ENCODE assay signal across 1 cellular context in the genomic region with DNA sequence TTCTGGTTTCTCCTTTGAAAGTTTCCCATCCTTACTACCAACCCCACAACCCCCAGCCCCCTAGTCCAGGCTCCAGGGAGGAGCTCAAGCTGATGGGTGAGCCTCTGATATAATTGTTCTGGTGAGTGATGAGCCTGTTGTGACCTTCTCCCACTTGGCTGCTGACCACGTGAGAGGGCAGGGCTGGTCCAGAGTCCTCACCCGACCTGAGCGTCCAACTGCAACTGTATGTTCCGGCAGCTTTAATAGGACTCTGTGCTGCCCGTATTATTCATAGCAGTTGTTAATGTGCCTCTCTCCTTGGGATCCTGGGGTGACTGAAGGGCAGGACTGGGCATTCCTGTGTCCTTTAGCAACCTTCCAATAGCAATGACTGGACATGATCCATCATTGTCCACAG.
TF ChIP-seq lines count a peak whose summit lies in the region.

No MANE protein-coding gene starts in this region.

TF ChIP-seq in liver, 16 proteins besides CTCF, POLR2A, EP300 and RAD21 (continued from another document):
- TF ChIP-seq, protein P1, sequence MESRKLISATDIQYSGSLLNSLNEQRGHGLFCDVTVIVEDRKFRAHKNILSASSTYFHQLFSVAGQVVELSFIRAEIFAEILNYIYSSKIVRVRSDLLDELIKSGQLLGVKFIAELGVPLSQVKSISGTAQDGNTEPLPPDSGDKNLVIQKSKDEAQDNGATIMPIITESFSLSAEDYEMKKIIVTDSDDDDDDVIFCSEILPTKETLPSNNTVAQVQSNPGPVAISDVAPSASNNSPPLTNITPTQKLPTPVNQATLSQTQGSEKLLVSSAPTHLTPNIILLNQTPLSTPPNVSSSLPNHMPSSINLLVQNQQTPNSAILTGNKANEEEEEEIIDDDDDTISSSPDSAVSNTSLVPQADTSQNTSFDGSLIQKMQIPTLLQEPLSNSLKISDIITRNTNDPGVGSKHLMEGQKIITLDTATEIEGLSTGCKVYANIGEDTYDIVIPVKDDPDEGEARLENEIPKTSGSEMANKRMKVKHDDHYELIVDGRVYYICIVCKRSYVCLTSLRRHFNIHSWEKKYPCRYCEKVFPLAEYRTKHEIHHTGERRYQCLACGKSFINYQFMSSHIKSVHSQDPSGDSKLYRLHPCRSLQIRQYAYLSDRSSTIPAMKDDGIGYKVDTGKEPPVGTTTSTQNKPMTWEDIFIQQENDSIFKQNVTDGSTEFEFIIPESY (IDR thresholded peaks at IDR 0.05), result no peak
- no peak for TF ChIP-seq HNF4G (IDR thresholded peaks at IDR 0.05)
- TF ChIP-seq, protein P2, sequence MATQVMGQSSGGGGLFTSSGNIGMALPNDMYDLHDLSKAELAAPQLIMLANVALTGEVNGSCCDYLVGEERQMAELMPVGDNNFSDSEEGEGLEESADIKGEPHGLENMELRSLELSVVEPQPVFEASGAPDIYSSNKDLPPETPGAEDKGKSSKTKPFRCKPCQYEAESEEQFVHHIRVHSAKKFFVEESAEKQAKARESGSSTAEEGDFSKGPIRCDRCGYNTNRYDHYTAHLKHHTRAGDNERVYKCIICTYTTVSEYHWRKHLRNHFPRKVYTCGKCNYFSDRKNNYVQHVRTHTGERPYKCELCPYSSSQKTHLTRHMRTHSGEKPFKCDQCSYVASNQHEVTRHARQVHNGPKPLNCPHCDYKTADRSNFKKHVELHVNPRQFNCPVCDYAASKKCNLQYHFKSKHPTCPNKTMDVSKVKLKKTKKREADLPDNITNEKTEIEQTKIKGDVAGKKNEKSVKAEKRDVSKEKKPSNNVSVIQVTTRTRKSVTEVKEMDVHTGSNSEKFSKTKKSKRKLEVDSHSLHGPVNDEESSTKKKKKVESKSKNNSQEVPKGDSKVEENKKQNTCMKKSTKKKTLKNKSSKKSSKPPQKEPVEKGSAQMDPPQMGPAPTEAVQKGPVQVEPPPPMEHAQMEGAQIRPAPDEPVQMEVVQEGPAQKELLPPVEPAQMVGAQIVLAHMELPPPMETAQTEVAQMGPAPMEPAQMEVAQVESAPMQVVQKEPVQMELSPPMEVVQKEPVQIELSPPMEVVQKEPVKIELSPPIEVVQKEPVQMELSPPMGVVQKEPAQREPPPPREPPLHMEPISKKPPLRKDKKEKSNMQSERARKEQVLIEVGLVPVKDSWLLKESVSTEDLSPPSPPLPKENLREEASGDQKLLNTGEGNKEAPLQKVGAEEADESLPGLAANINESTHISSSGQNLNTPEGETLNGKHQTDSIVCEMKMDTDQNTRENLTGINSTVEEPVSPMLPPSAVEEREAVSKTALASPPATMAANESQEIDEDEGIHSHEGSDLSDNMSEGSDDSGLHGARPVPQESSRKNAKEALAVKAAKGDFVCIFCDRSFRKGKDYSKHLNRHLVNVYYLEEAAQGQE (IDR thresholded peaks at IDR 0.05), result no peak
